In the genomic region with DNA sequence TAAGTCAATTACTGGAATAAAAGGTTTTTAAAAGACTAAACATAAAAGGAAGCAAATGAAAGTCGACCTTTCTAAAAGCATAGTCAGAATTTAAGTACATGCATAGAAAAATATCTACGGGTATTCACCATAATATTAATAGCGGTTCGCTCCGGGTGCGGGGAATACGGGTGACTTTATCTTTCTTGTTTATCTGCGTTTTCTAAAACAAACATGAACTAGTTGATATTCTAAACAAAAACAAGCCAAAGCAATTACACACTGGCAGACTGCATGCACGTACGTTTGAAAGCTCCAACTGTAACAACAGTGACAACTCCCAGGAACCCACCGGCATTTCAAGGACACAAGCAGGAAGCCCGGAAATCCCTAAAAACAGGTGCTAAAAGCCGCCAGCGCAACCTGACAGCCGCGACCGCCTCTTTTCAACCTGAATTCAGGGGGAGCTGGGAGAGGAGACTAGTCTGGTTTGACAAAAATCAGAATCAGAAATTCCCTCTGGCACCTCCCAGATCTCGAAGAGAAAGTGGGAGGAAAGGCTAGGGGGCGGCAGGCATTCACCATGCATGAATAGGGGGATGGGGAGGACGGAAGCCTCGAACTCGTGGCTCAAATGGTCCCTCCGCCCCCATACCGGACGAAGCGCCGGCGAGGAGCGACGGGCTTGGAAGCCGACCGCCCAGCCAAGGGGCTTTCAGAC, we compare ENCODE assay signal across 8 cellular contexts. TPM values are rescaled to one million over a fixed set of nuclear protein-coding genes. Genes with fewer than 3 reads are reported as not detected.
DNase-seq lines count a peak whose midpoint lies in the region; ATAC-seq and TF ChIP-seq lines count a peak whose summit lies in the region.

No MANE protein-coding gene starts in this region.

- peak overlapping the region; percentile 86 to 96 (median 94) for H3K4me3 Mint-ChIP-seq in CD8-positive, alpha-beta memory T cell
- H3K4me3 Mint-ChIP-seq in neural crest cell: peak overlapping the region; percentile 99

- no peak for DNase-seq in CD8-positive, alpha-beta memory T cell
- DNase-seq in SW480 (ENCODE audit: low spot score) (peak; percentile 63), neural crest cell (ENCODE audit: low read depth, low spot score) (peak; percentile 48), cerebellum (ENCODE audit: low spot score) (no peak)

- no peaks in the 10 kb centered on the region for H3K9me3 ChIP-seq in CD8-positive, alpha-beta memory T cell (ENCODE audit: low read length)
- H3K9me3 ChIP-seq in esophagus (ENCODE audit: control insufficient read depth in 2 of 2, insufficient read depth in 1 of 2, low read depth in 1 of 2, low read length in 1 of 2): no peaks in the 10 kb centered on the region

- H3K27ac Mint-ChIP-seq in CD8-positive, alpha-beta memory T cell: peak overlapping the region; percentile 79 to 98 (median 92)
- peak overlapping the region; percentile 93 for H3K27ac Mint-ChIP-seq in neural crest cell (ENCODE audit: unreplicated experiment)

- peaks cover 0 to 15% (median 0%) of the 10 kb centered on the region in 3 donors for H3K36me3 Mint-ChIP-seq in CD8-positive, alpha-beta memory T cell
- peaks cover 10% of the 10 kb centered on the region for H3K36me3 Mint-ChIP-seq in neural crest cell (ENCODE audit: low read depth)

- H3K4me3 ChIP-seq in CD8-positive, alpha-beta memory T cell (ENCODE audit: low read length): peak overlapping the region; percentile 82
- peak overlapping the region; percentile 96 to 99 for H3K4me3 ChIP-seq in esophagus (ENCODE audit: low read depth in 1 of 2, low read length in 2 of 2)

- no peaks in the 10 kb centered on the region for H3K9me3 Mint-ChIP-seq in CD8-positive, alpha-beta memory T cell
- peaks cover 2% of the 10 kb centered on the region for H3K9me3 Mint-ChIP-seq in neural crest cell

- ATAC-seq in GM19351 (IDR thresholded peaks at IDR 0.05; ENCODE audit: unreplicated experiment) (peak; percentile 7), HG03432 (IDR thresholded peaks at IDR 0.05; ENCODE audit: unreplicated experiment) (peak; percentile 17), HG02970 (IDR thresholded peaks at IDR 0.05; ENCODE audit: low FRiP score, unreplicated experiment) (no peak)

- peaks cover under 1% of the 10 kb centered on the region in 2 donors for H3K27me3 Mint-ChIP-seq in CD8-positive, alpha-beta memory T cell
- no peaks in the 10 kb centered on the region for H3K27me3 Mint-ChIP-seq in neural crest cell (ENCODE audit: low read depth)

- CTCF ChIA-PET in CD8-positive, alpha-beta memory T cell (lab: Charles Lee): no interaction called here

- peaks cover 14% of the 10 kb centered on the region for H3K4me1 ChIP-seq in CD8-positive, alpha-beta memory T cell (ENCODE audit: insufficient read depth, low read length)
- peaks cover 0 to 2% of the 10 kb centered on the region in 2 donors for H3K4me1 ChIP-seq in esophagus (ENCODE audit: control insufficient read depth in 2 of 2, insufficient read depth in 2 of 2, low read length in 1 of 2)

- H3K36me3 ChIP-seq in CD8-positive, alpha-beta memory T cell (ENCODE audit: insufficient read depth, low read length): no peaks in the 10 kb centered on the region
- no peaks in the 10 kb centered on the region for H3K36me3 ChIP-seq in esophagus (ENCODE audit: control insufficient read depth in 2 of 2, insufficient read depth in 2 of 2, low read length in 1 of 2)

- no peaks in the 10 kb centered on the region for H3K27me3 ChIP-seq in CD8-positive, alpha-beta memory T cell (ENCODE audit: insufficient read depth, low read length, poor library complexity, severe bottlenecking)
- no peaks in the 10 kb centered on the region for H3K27me3 ChIP-seq in esophagus (ENCODE audit: control insufficient read depth in 1 of 2, insufficient read depth in 2 of 2, low read length in 2 of 2)

- POLR2A ChIA-PET in CD8-positive, alpha-beta memory T cell (lab: Charles Lee): no interaction called here

- peak overlapping the region; percentile 63 for H3K27ac ChIP-seq in CD8-positive, alpha-beta memory T cell (ENCODE audit: low read depth, low read length)
- H3K27ac ChIP-seq in esophagus (ENCODE audit: low read depth in 2 of 2, low read length in 1 of 2): peak overlapping the region; percentile 99

- 0% methylated on average over 32 of the region's 32 CpGs for WGBS in esophagus, 2 donors

- no peak for TF ChIP-seq CTCF in neural crest cell (conservative IDR thresholded peaks at IDR 0.05)

- H3K4me1 Mint-ChIP-seq in CD8-positive, alpha-beta memory T cell: peaks cover 39 to 47% (median 46%) of the 10 kb centered on the region in 3 donors
- peaks cover 47% of the 10 kb centered on the region for H3K4me1 Mint-ChIP-seq in neural crest cell

RNA-seq across cellular contexts. Expression of a gene that starts 0.5 kb away (rescaled TPM):
- 10 to 100 TPM; 53.8 to 61.3 TPM for total RNA-seq in CD8-positive, alpha-beta memory T cell
- polyA plus RNA-seq in CD8-positive, alpha-beta memory T cell: 4.8 TPM
- 1 to 10 TPM; 3.7 to 7.5 TPM for polyA plus RNA-seq in esophagus
- total RNA-seq in neural crest cell (121 and 135 TPM in 2 replicates), cerebellum (162 TPM)

RNA-seq across cellular contexts. Expression of a gene that starts 49.6 kb away (rescaled TPM):
- not detected for total RNA-seq in CD8-positive, alpha-beta memory T cell
- not detected for polyA plus RNA-seq in CD8-positive, alpha-beta memory T cell
- under 1 TPM in 1 of 2 donors, not detected in 1; 0.09 TPM for polyA plus RNA-seq in esophagus
- 5.9 and 7.3 TPM in 2 replicates for total RNA-seq in neural crest cell
- total RNA-seq in cerebellum: 20.9 TPM

Comparison
In these comparisons a context has a peak if more than half of its experiments do, and no peak if none do; other contexts are left out.
1. DNase-seq: peak in SW480 (single experiment) and neural crest cell (single experiment); none in CD8-positive, alpha-beta memory T cell (0 of 5) and cerebellum (single experiment).